ENCODE assay signal across 26 cellular contexts in the genomic region with DNA sequence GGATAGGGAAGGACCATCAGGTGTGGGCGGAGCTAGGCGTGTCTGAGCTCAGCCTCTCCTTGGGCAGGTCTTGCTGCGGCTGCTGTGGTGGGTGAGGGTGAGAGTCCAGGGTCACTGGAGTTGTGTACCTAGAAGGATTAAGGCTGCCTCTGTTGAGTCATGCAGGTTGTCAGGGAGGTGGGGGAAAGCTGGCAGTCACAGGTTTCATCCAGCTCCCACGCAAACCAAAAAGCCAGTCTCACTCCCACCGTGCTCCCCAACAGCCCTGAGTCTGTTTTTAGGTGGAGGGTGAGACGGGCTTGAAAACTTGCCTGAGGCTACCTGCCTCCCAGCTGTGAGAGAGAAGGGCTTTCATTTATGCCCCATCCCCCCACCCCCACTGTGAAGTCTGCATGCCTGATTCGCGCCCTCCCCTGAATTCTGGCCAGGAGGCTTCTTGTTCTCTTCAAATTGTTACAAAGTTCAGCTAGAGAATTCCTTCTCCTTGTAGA.
A peak's percentile ranks its signal among the peaks of the same experiment; 100 is the strongest.
DNase-seq lines count a peak whose midpoint lies in the region; ATAC-seq and TF ChIP-seq lines count a peak whose summit lies in the region.
"Had no signal": no experiment of that assay in that cellular context is flagged by ENCODE, and none has a peak within 500 bp of the region (broad histone marks: within the 10 kb centered on the region; RNA-seq: fewer than 3 reads in every experiment).

No MANE protein-coding gene starts in this region.

- no peak overlapping the region for H2AK5ac ChIP-seq in mesendoderm (ENCODE audit: low read length)

- H3K27me3 ChIP-seq in NT2/D1 (ENCODE audit: insufficient read depth, insufficient read length) = no peaks in the 10 kb centered on the region
- H3K27me3 ChIP-seq in mesendoderm (ENCODE audit: insufficient read depth, low read length, poor library complexity) = no peaks in the 10 kb centered on the region
- no peaks in the 10 kb centered on the region for H3K27me3 ChIP-seq in left ventricle myocardium inferior (ENCODE audit: low read depth)
- H3K27me3 ChIP-seq: brain microvascular endothelial cell, heart left ventricle, left lung had no signal

- no peak overlapping the region for H3K4ac ChIP-seq in mesendoderm (ENCODE audit: low read depth, low read length)

- no peaks in the 10 kb centered on the region for H3K79me2 ChIP-seq in mesendoderm (ENCODE audit: control insufficient read depth, insufficient read depth, low read length)

- ATAC-seq in GM18861 (IDR thresholded peaks at IDR 0.05; ENCODE audit: unreplicated experiment) (no peak), HG03378 (IDR thresholded peaks at IDR 0.05; ENCODE audit: unreplicated experiment) (no peak), GM21528 (IDR thresholded peaks at IDR 0.05; ENCODE audit: low FRiP score, unreplicated experiment) (no peak)
- ATAC-seq: activated T-cell treated with anti-CD3 and anti-CD28 coated beads, Interleukin-2, amount 50 U/mL, for 4 hours; heart left ventricle; left lung; natural killer cell; stimulated activated effector memory CD8-positive, alpha-beta T cell treated with anti-CD3 and anti-CD28 coated beads, Interleukin-12 subunit alpha, Interleukin-12 subunit beta, amount 100 ng/mL, for 72 hours; T-helper 17 cell had no signal

- DNase-seq in ELF-1 (ENCODE audit: low read depth, low spot score) (peak; percentile 89), NT2/D1 (ENCODE audit: low read depth, low spot score) (peak; percentile 16), epithelial cell of prostate (ENCODE audit: low read depth, low spot score) (peak; percentile 76), mesendoderm (peak; percentile 79), left ventricle myocardium inferior (no peak)
- DNase-seq: ACHN; activated CD4-positive, alpha-beta T cell treated with anti-CD3 and anti-CD28 coated beads for 4 hours; activated naive CD4-positive, alpha-beta T cell treated with anti-CD3 and anti-CD28 coated beads for 36 hours; activated T-cell treated with anti-CD3 and anti-CD28 coated beads, Interleukin-2, amount 50 U/mL, for 4 hours; brain microvascular endothelial cell; DMS79; heart left ventricle; left lung; natural killer cell; NCI-H1092 treated with DMSO at 0.1 percent for 48 hours; NCI-H1930; NCI-H446; retina; stimulated activated CD4-positive, alpha-beta T cell treated with anti-CD3 and anti-CD28 coated beads, Interleukin-2, amount 100 ng/mL, for 48 hours; substantia nigra; T-helper 17 cell had no signal

- peak overlapping the region; percentile 32 for H3K9ac ChIP-seq in NT2/D1 (ENCODE audit: insufficient read length, low read depth)
- H3K9ac ChIP-seq in mesendoderm (ENCODE audit: low read length) = no peak overlapping the region

- TF ChIP-seq CTCF in left ventricle myocardium inferior (IDR thresholded peaks at IDR 0.05; ENCODE audit: borderline replicate concordance) = no peak

- WGBS in mesendoderm (ENCODE audit: extremely low coverage, insufficient coverage, low lambda C conversion rate) = no CpG with 5 or more reads among the region's 8 CpGs

- H4K5ac ChIP-seq in mesendoderm (ENCODE audit: low read length) = no peak overlapping the region

- no peaks in the 10 kb centered on the region for H3K36me3 ChIP-seq in NT2/D1 (ENCODE audit: insufficient read depth, insufficient read length, low read length)
- H3K36me3 ChIP-seq in mesendoderm (ENCODE audit: control insufficient read depth, insufficient read depth, low read length) = no peaks in the 10 kb centered on the region
- no peaks in the 10 kb centered on the region for H3K36me3 ChIP-seq in left ventricle myocardium inferior
- H3K36me3 ChIP-seq: brain microvascular endothelial cell, heart left ventricle, left lung had no signal

- no peak overlapping the region for H3K18ac ChIP-seq in mesendoderm (ENCODE audit: low read length)

- H2BK120ac ChIP-seq in mesendoderm (ENCODE audit: low read depth, low read length) = no peak overlapping the region

- intact Hi-C loops in left ventricle myocardium inferior (cut with micrococcal nuclease) = no loop called here

- no peak overlapping the region for H3K4me2 ChIP-seq in mesendoderm (ENCODE audit: low read length)

- H3K9me3 ChIP-seq in NT2/D1 (ENCODE audit: insufficient read depth, low read length) (no peaks in the 10 kb centered on the region), left ventricle myocardium inferior (replicated peaks) (peaks cover 19% of the 10 kb centered on the region)

- H4K8ac ChIP-seq in mesendoderm (ENCODE audit: low read depth, low read length) = no peak overlapping the region

- H3K23ac ChIP-seq in mesendoderm (ENCODE audit: low read length) = no peak overlapping the region

- H2BK5ac ChIP-seq in mesendoderm (ENCODE audit: low read length) = no peak overlapping the region

- peak overlapping the region; percentile 52 for H3K56ac ChIP-seq in mesendoderm (ENCODE audit: low read length)

- H3K4me3 ChIP-seq in NT2/D1 (ENCODE audit: insufficient read length, low read depth) (no peak overlapping the region), mesendoderm (ENCODE audit: low read length) (no peak overlapping the region), left ventricle myocardium inferior (no peak overlapping the region)
- H3K4me3 ChIP-seq: heart left ventricle, left lung, SK-N-MC had no signal

- H3K4me1 ChIP-seq in NT2/D1 (ENCODE audit: insufficient read depth, insufficient read length) (no peaks in the 10 kb centered on the region), mesendoderm (ENCODE audit: control insufficient read depth, low read depth, low read length) (no peaks in the 10 kb centered on the region), left ventricle myocardium inferior (no peaks in the 10 kb centered on the region)
- H3K4me1 ChIP-seq: heart left ventricle, left lung had no signal

- no peaks in the 10 kb centered on the region for H3K79me1 ChIP-seq in mesendoderm (ENCODE audit: low read length)

- no peak overlapping the region for H2BK15ac ChIP-seq in mesendoderm (replicated peaks; ENCODE audit: low read depth)

- H3K27ac ChIP-seq in epithelial cell of prostate (no peak overlapping the region), mesendoderm (ENCODE audit: low read depth, low read length) (peak overlapping the region; percentile 2), left ventricle myocardium inferior (replicated peaks) (no peak overlapping the region)
- H3K27ac ChIP-seq: brain microvascular endothelial cell, heart left ventricle, left lung, SK-N-MC had no signal
